Comparison of ENCODE assay signal across 10 cellular contexts in genomic region chr3:124620600-124621063, GRCh38.
DNase-seq lines count a peak whose midpoint lies in the region; ATAC-seq and TF ChIP-seq lines count a peak whose summit lies in the region.
"Had no signal": no experiment of that assay in that cellular context is flagged by ENCODE, and none has a peak within 500 bp of the region (broad histone marks: within the 10 kb centered on the region; RNA-seq: fewer than 3 reads in every experiment).

No MANE protein-coding gene starts in this region.

- H2AFZ ChIP-seq in DND-41 (ENCODE audit: low read depth, low read length): peak overlapping the region; percentile 49; the same call in 1 of the 2 replicates

- TF ChIP-seq CTCF in DND-41 (IDR thresholded peaks at IDR 0.05; ENCODE audit: borderline replicate concordance, extremely low read depth, low read length, poor library complexity, severe bottlenecking): no peak
- TF ChIP-seq CTCF in cardiac fibroblast (IDR thresholded peaks at IDR 0.05; ENCODE audit: low read depth, low read length): no peak

- POLR2A ChIA-PET in naive thymus-derived CD4-positive, alpha-beta T cell (lab: Charles Lee): no interaction called here

- DNase-seq in DND-41 (no peak), OCI-M1 (lab: John Stamatoyannopoulos, UW) (peak; percentile 94), cardiac fibroblast (ENCODE audit: low read depth in 2 of 2) (peak; percentile 41 to 51), COR-L47 (lab: John Stamatoyannopoulos, UW) (no peak), germinal center (ENCODE audit: low spot score) (no peak)
- DNase-seq in naive thymus-derived CD4-positive, alpha-beta T cell: peak in 1 of 9 donors; percentile 28

- H3K27me3 Mint-ChIP-seq in naive thymus-derived CD4-positive, alpha-beta T cell: peaks cover 0 to 14% (median 0%) of the 10 kb centered on the region in 5 donors

- intact Hi-C loops in naive thymus-derived CD4-positive, alpha-beta T cell (cut with micrococcal nuclease): loop anchor here (1.0 to 5.0 kb wide), 5 partner anchors 19 to 69 kb away; no protein-coding TSS in a partner anchor

- no peaks in the 10 kb centered on the region for H3K36me3 ChIP-seq in DND-41 (ENCODE audit: insufficient read depth, low read length)
- no peaks in the 10 kb centered on the region for H3K36me3 ChIP-seq in naive thymus-derived CD4-positive, alpha-beta T cell (ENCODE audit: control insufficient read depth in 2 of 3, insufficient read depth in 3 of 3, low read length in 3 of 3)
- H3K36me3 ChIP-seq: tibial nerve had no signal

- H3K79me2 ChIP-seq in DND-41 (ENCODE audit: insufficient read depth, low read length): no peaks in the 10 kb centered on the region

- H3K27ac ChIP-seq in DND-41 (ENCODE audit: low read length): no peak overlapping the region
- no peak overlapping the region for H3K27ac ChIP-seq in naive thymus-derived CD4-positive, alpha-beta T cell (ENCODE audit: low read depth, low read length)
- H3K27ac ChIP-seq: foreskin keratinocyte, tibial nerve had no signal

- no peak overlapping the region for H3K9ac ChIP-seq in DND-41 (ENCODE audit: low read depth, low read length)

- H3K4me1 Mint-ChIP-seq in naive thymus-derived CD4-positive, alpha-beta T cell: peaks cover 11 to 30% (median 21%) of the 10 kb centered on the region in 7 donors

- H3K4me3 ChIP-seq in DND-41 (ENCODE audit: low read depth in 1 of 2, low read length in 2 of 2): no peak overlapping the region
- H3K4me3 ChIP-seq in cardiac fibroblast (replicated peaks in 1 of 2; ENCODE audit: low read depth in 2 of 2, low read length in 2 of 2): no peak overlapping the region
- H3K4me3 ChIP-seq in naive thymus-derived CD4-positive, alpha-beta T cell (ENCODE audit: low read length): no peak overlapping the region
- H3K4me3 ChIP-seq: tibial nerve had no signal

- H3K9me3 ChIP-seq in DND-41 (ENCODE audit: insufficient read depth, low read length, severe bottlenecking): no peaks in the 10 kb centered on the region
- no peaks in the 10 kb centered on the region for H3K9me3 ChIP-seq in naive thymus-derived CD4-positive, alpha-beta T cell (ENCODE audit: control insufficient read depth in 2 of 3, low read length in 3 of 3)
- H3K9me3 ChIP-seq: tibial nerve had no signal

- no peaks in the 10 kb centered on the region for H4K20me1 ChIP-seq in DND-41 (ENCODE audit: insufficient read depth, low read length)

- ATAC-seq in DND-41 (ENCODE audit: insufficient read depth, low read depth) (no peak), HG02610 (IDR thresholded peaks at IDR 0.05; ENCODE audit: unreplicated experiment) (peak; percentile 56), HG03521 (IDR thresholded peaks at IDR 0.05; ENCODE audit: unreplicated experiment) (no peak)
- ATAC-seq in naive thymus-derived CD4-positive, alpha-beta T cell: peak; percentile 92
- ATAC-seq: foreskin keratinocyte had no signal

- H3K4me2 ChIP-seq in DND-41 (ENCODE audit: insufficient read depth, low read length): no peak overlapping the region

- no peaks in the 10 kb centered on the region for H3K4me1 ChIP-seq in DND-41 (ENCODE audit: insufficient read depth, low read length)
- peaks cover 0 to 11% of the 10 kb centered on the region in 2 donors for H3K4me1 ChIP-seq in naive thymus-derived CD4-positive, alpha-beta T cell (ENCODE audit: control insufficient read depth in 2 of 2, insufficient read depth in 2 of 2, low read length in 2 of 2)
- H3K4me1 ChIP-seq: foreskin keratinocyte, tibial nerve had no signal

- CTCF ChIA-PET in naive thymus-derived CD4-positive, alpha-beta T cell (lab: Charles Lee): interaction anchor here (1.1 to 1.2 kb wide), 2 partner anchors 61 to 68 kb away, joined by 3 to 4 read pairs; no protein-coding TSS in a partner anchor

- H3K27me3 ChIP-seq in DND-41 (ENCODE audit: insufficient read depth, low read length, poor library complexity): no peaks in the 10 kb centered on the region
- no peaks in the 10 kb centered on the region for H3K27me3 ChIP-seq in naive thymus-derived CD4-positive, alpha-beta T cell (ENCODE audit: control insufficient read depth in 2 of 2, insufficient read depth in 2 of 2, low read length in 2 of 2)
- H3K27me3 ChIP-seq: tibial nerve had no signal

- no peaks in the 10 kb centered on the region for H3K9me3 Mint-ChIP-seq in naive thymus-derived CD4-positive, alpha-beta T cell

- peak overlapping the region in 8 of 10 donors; percentile 13 to 69 (median 54) for H3K4me3 Mint-ChIP-seq in naive thymus-derived CD4-positive, alpha-beta T cell

- H3K27ac Mint-ChIP-seq in naive thymus-derived CD4-positive, alpha-beta T cell: peak overlapping the region in 5 of 9 donors; percentile 65 to 85 (median 75)

- H3K36me3 Mint-ChIP-seq in naive thymus-derived CD4-positive, alpha-beta T cell: peaks cover 0 to 2% (median 0%) of the 10 kb centered on the region in 5 donors

Comparison
In these comparisons a context has a peak if more than half of its experiments do, and no peak if none do; other contexts are left out.
1. ATAC-seq: peak in HG02610 (single experiment) and naive thymus-derived CD4-positive, alpha-beta T cell (single experiment); none in DND-41 (single experiment) and HG03521 (single experiment).
2. DNase-seq: peak in OCI-M1 (single experiment) and cardiac fibroblast (2 of 2); none in DND-41 (single experiment), COR-L47 (single experiment) and germinal center (single experiment).